Comparison of ENCODE assay signal across 22 cellular contexts in the genomic region with DNA sequence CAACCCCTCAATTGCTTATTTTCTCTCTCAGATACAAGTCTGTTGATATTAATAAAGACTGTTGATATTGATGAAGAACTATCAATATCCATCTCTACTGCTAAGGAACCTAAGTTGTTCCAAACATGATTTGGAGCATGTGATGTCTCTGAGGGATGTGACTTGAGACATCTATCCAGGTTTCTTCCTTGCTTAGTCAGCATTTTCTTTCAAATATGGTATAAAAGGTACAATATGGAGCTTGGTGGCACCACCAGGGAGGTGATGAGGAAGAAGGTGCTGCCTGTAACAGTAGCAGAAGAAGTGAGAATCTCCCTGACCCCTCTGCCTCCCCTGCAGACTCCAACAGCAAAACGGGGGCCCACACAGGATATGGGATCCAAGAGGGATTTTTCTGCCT.
DNase-seq lines count a peak whose midpoint lies in the region; ATAC-seq and TF ChIP-seq lines count a peak whose summit lies in the region.
"Had no signal": no experiment of that assay in that cellular context is flagged by ENCODE, and none has a peak within 500 bp of the region (broad histone marks: within the 10 kb centered on the region; RNA-seq: fewer than 3 reads in every experiment).

No MANE protein-coding gene starts in this region.

- no peaks in the 10 kb centered on the region for H3K27me3 ChIP-seq in CD4-positive, alpha-beta memory T cell (ENCODE audit: insufficient read depth, low read length)
- H3K27me3 ChIP-seq in hepatocyte = no peaks in the 10 kb centered on the region
- H3K27me3 ChIP-seq: esophagus squamous epithelium, gastrocnemius medialis, SJCRH30 had no signal

- H3K27ac ChIP-seq in CD4-positive, alpha-beta memory T cell (ENCODE audit: low read depth, low read length) = peak overlapping the region; percentile 40
- H3K27ac ChIP-seq in hepatocyte = no peak overlapping the region
- H3K27ac ChIP-seq: coronary artery, esophagus squamous epithelium, gastrocnemius medialis, HL-60, SJCRH30, thoracic aorta had no signal

- H2AFZ ChIP-seq in hepatocyte = no peak overlapping the region

- H4K20me1 ChIP-seq in hepatocyte (ENCODE audit: insufficient read depth, poor library complexity, severe bottlenecking) = no peaks in the 10 kb centered on the region

- peaks cover 2% of the 10 kb centered on the region for H3K36me3 Mint-ChIP-seq in activated CD8-positive, alpha-beta memory T cell treated with anti-CD3 and anti-CD28 coated beads, Interleukin-2, amount 10 ng/mL, durations not matched to agents 7 days and 5 days
- no peaks in the 10 kb centered on the region for H3K36me3 Mint-ChIP-seq in CD4-positive, alpha-beta memory T cell
- peaks cover 2% of the 10 kb centered on the region for H3K36me3 Mint-ChIP-seq in activated T-helper 1 cell treated with anti-CD3 and anti-CD28 coated beads, Interleukin-12 subunit alpha, Interleukin-12 subunit beta, Interleukin-2, Interleukin-4 antibody, amounts not matched to agents 30 ng/mL and 10 ng/mL and 1 ng/mL, durations not matched to agents 14 hours and 24 hours and 36 hours (ENCODE audit: low read depth)
- no peaks in the 10 kb centered on the region for H3K36me3 Mint-ChIP-seq in immature natural killer cell
- H3K36me3 Mint-ChIP-seq: stimulated activated memory B cell treated with anti-CD40 and anti-IgM and Interleukin-4, amounts not matched to agents 10 μg/mL and 1 μg/mL and 100 μg/mL, for 72 hours had no signal

- peaks cover 71% of the 10 kb centered on the region for H3K4me1 ChIP-seq in CD4-positive, alpha-beta memory T cell (ENCODE audit: insufficient read depth, low read length)
- H3K4me1 ChIP-seq in hepatocyte (ENCODE audit: insufficient read depth) = no peaks in the 10 kb centered on the region
- H3K4me1 ChIP-seq: esophagus squamous epithelium, gastrocnemius medialis, SJCRH30 had no signal

- H3K4me3 ChIP-seq in CD4-positive, alpha-beta memory T cell (ENCODE audit: low read length in 2 of 2) = peak overlapping the region in 1 of 2 donors; percentile 44
- H3K4me3 ChIP-seq in hepatocyte = no peak overlapping the region
- H3K4me3 ChIP-seq: coronary artery, gastrocnemius medialis, SJCRH30, smooth muscle cell, thoracic aorta had no signal

- CTCF ChIA-PET in activated CD8-positive, alpha-beta memory T cell treated with anti-CD3 and anti-CD28 coated beads, Interleukin-2, amount 10 ng/mL, durations not matched to agents 7 days and 5 days (lab: Charles Lee) = interaction anchor here (0.7 to 1.3 kb wide), 4 partner anchors 12 to 183 kb away, joined by 3 to 4 read pairs (median 3); no protein-coding TSS in a partner anchor
- CTCF ChIA-PET in CD4-positive, alpha-beta memory T cell (lab: Charles Lee; ENCODE audit: partially characterized antibody) = interaction anchor here (0.7 to 8.7 kb wide), 14 partner anchors 9 to 330 kb away, joined by 3 to 109 read pairs (median 5); no protein-coding TSS in a partner anchor

- H3K4me3 Mint-ChIP-seq in activated CD8-positive, alpha-beta memory T cell treated with anti-CD3 and anti-CD28 coated beads, Interleukin-2, amount 10 ng/mL, durations not matched to agents 7 days and 5 days = peak overlapping the region; percentile 48
- peak overlapping the region; percentile 82 to 90 (median 84) for H3K4me3 Mint-ChIP-seq in CD4-positive, alpha-beta memory T cell
- H3K4me3 Mint-ChIP-seq in activated T-helper 1 cell treated with anti-CD3 and anti-CD28 coated beads, Interleukin-12 subunit alpha, Interleukin-12 subunit beta, Interleukin-2, Interleukin-4 antibody, amounts not matched to agents 30 ng/mL and 10 ng/mL and 1 ng/mL, durations not matched to agents 14 hours and 24 hours and 36 hours = peak overlapping the region; percentile 69
- H3K4me3 Mint-ChIP-seq in immature natural killer cell = peak overlapping the region; percentile 66 to 85 (median 82)
- H3K4me3 Mint-ChIP-seq: stimulated activated memory B cell treated with anti-CD40 and anti-IgM and Interleukin-4, amounts not matched to agents 10 μg/mL and 1 μg/mL and 100 μg/mL, for 72 hours had no signal

- intact Hi-C loops in CD4-positive, alpha-beta memory T cell (cut with micrococcal nuclease) = loop anchor here (5.0 to 10.0 kb wide), 4 partner anchors 113 to 564 kb away; no protein-coding TSS in a partner anchor
- intact Hi-C loops in activated T-helper 1 cell treated with anti-CD3 and anti-CD28 coated beads, Interleukin-12 subunit alpha, Interleukin-12 subunit beta, Interleukin-2, Interleukin-4 antibody, amounts not matched to agents 30 ng/mL and 10 ng/mL and 1 ng/mL, durations not matched to agents 14 hours and 24 hours and 36 hours (cut with micrococcal nuclease) = loop anchor here (5.0 kb wide), 1 partner anchor 1311 kb away; no protein-coding TSS in a partner anchor

- DNase-seq in activated CD8-positive, alpha-beta memory T cell treated with anti-CD3 and anti-CD28 coated beads, Interleukin-2, amount 10 ng/mL, durations not matched to agents 7 days and 5 days = no peak
- DNase-seq in activated CD8-positive, alpha-beta memory T cell treated with anti-CD3 and anti-CD28 coated beads for 24 hours = no peak
- no peak for DNase-seq in CD4-positive, alpha-beta memory T cell
- DNase-seq in activated T-helper 1 cell treated with anti-CD3 and anti-CD28 coated beads, Interleukin-12 subunit alpha, Interleukin-12 subunit beta, Interleukin-2, Interleukin-4 antibody, amounts not matched to agents 30 ng/mL and 10 ng/mL and 1 ng/mL, durations not matched to agents 14 hours and 24 hours and 36 hours (ENCODE audit: low spot score) = no peak
- DNase-seq in immature natural killer cell (no peak), hepatocyte (ENCODE audit: low spot score) (no peak), NCI-H2227 (lab: John Stamatoyannopoulos, UW; ENCODE audit: unreplicated experiment) (no peak), NCI-H1417 treated with DMSO at 0.1 percent for 48 hours (lab: John Stamatoyannopoulos, UW) (no peak)
- DNase-seq: esophagus squamous epithelium, gastrocnemius medialis, hippocampal formation, NCI-H1092 treated with DMSO at 0.1 percent for 48 hours, NCI-H1930, NCI-H2227 treated with DMSO at 0.1 percent for 48 hours, NCI-H69, SJCRH30 had no signal

- POLR2A ChIA-PET in CD4-positive, alpha-beta memory T cell (lab: Charles Lee; ENCODE audit: partially characterized antibody) = interaction anchor here (0.7 to 9.0 kb wide), 15 partner anchors 9 to 375 kb away, joined by 3 to 146 read pairs (median 4); a partner anchor contains a TSS

- 0% methylated on average over 1 of the region's 1 CpG for WGBS in hepatocyte (ENCODE audit: low lambda C conversion rate, missing lambda C conversion rate)

- no peaks in the 10 kb centered on the region for H3K79me2 ChIP-seq in hepatocyte

- H3K9me2 ChIP-seq in hepatocyte (replicated peaks; ENCODE audit: insufficient read depth) = no peaks in the 10 kb centered on the region

- peaks cover 67% of the 10 kb centered on the region for H3K4me1 Mint-ChIP-seq in activated CD8-positive, alpha-beta memory T cell treated with anti-CD3 and anti-CD28 coated beads, Interleukin-2, amount 10 ng/mL, durations not matched to agents 7 days and 5 days
- H3K4me1 Mint-ChIP-seq in CD4-positive, alpha-beta memory T cell = peaks cover 67 to 89% (median 79%) of the 10 kb centered on the region in 4 donors
- H3K4me1 Mint-ChIP-seq in activated T-helper 1 cell treated with anti-CD3 and anti-CD28 coated beads, Interleukin-12 subunit alpha, Interleukin-12 subunit beta, Interleukin-2, Interleukin-4 antibody, amounts not matched to agents 30 ng/mL and 10 ng/mL and 1 ng/mL, durations not matched to agents 14 hours and 24 hours and 36 hours (ENCODE audit: low read depth) = peaks cover 76% of the 10 kb centered on the region
- peaks cover 59 to 67% of the 10 kb centered on the region in 2 donors for H3K4me1 Mint-ChIP-seq in immature natural killer cell

- no peak for TF ChIP-seq CTCF in hepatocyte (IDR thresholded peaks at IDR 0.05; ENCODE audit: poor library complexity)

- H3K36me3 ChIP-seq in CD4-positive, alpha-beta memory T cell (ENCODE audit: insufficient read depth, low read length) = no peaks in the 10 kb centered on the region
- H3K36me3 ChIP-seq in hepatocyte (replicated peaks; ENCODE audit: insufficient read depth, low read depth) = no peaks in the 10 kb centered on the region
- H3K36me3 ChIP-seq: esophagus squamous epithelium, gastrocnemius medialis, SJCRH30, thoracic aorta had no signal

- no peak for ATAC-seq in activated CD8-positive, alpha-beta memory T cell treated with anti-CD3 and anti-CD28 coated beads, Interleukin-2, amount 10 ng/mL, durations not matched to agents 7 days and 5 days
- ATAC-seq: gastrocnemius medialis; left lobe of liver; stimulated activated memory B cell treated with anti-CD40 and anti-IgM and Interleukin-4, amounts not matched to agents 10 μg/mL and 1 μg/mL and 100 μg/mL, for 72 hours had no signal

- H3K4me2 ChIP-seq in hepatocyte = no peak overlapping the region
- H3K4me2 ChIP-seq: smooth muscle cell had no signal

- H3K9me3 ChIP-seq in CD4-positive, alpha-beta memory T cell (ENCODE audit: control insufficient read depth in 1 of 2, low read length in 2 of 2) = no peaks in the 10 kb centered on the region
- H3K9me3 ChIP-seq in hepatocyte (ENCODE audit: low read depth) = no peaks in the 10 kb centered on the region
- H3K9me3 ChIP-seq: esophagus squamous epithelium, gastrocnemius medialis, SJCRH30, thoracic aorta had no signal

- peaks cover 47% of the 10 kb centered on the region for H3K27me3 Mint-ChIP-seq in activated CD8-positive, alpha-beta memory T cell treated with anti-CD3 and anti-CD28 coated beads, Interleukin-2, amount 10 ng/mL, durations not matched to agents 7 days and 5 days
- H3K27me3 Mint-ChIP-seq in CD4-positive, alpha-beta memory T cell = peaks cover 0 to 2% of the 10 kb centered on the region in 2 donors
- peaks cover 9% of the 10 kb centered on the region for H3K27me3 Mint-ChIP-seq in activated T-helper 1 cell treated with anti-CD3 and anti-CD28 coated beads, Interleukin-12 subunit alpha, Interleukin-12 subunit beta, Interleukin-2, Interleukin-4 antibody, amounts not matched to agents 30 ng/mL and 10 ng/mL and 1 ng/mL, durations not matched to agents 14 hours and 24 hours and 36 hours (ENCODE audit: insufficient read depth)
- H3K27me3 Mint-ChIP-seq in immature natural killer cell (ENCODE audit: low read depth in 3 of 3) = peaks cover 4 to 9% (median 5%) of the 10 kb centered on the region in 3 donors

- no peaks in the 10 kb centered on the region for H3K9me3 Mint-ChIP-seq in activated CD8-positive, alpha-beta memory T cell treated with anti-CD3 and anti-CD28 coated beads, Interleukin-2, amount 10 ng/mL, durations not matched to agents 7 days and 5 days (ENCODE audit: low read depth)
- no peaks in the 10 kb centered on the region for H3K9me3 Mint-ChIP-seq in CD4-positive, alpha-beta memory T cell
- peaks cover 2% of the 10 kb centered on the region for H3K9me3 Mint-ChIP-seq in activated T-helper 1 cell treated with anti-CD3 and anti-CD28 coated beads, Interleukin-12 subunit alpha, Interleukin-12 subunit beta, Interleukin-2, Interleukin-4 antibody, amounts not matched to agents 30 ng/mL and 10 ng/mL and 1 ng/mL, durations not matched to agents 14 hours and 24 hours and 36 hours
- peaks cover 0 to 1% (median 0%) of the 10 kb centered on the region in 6 donors for H3K9me3 Mint-ChIP-seq in immature natural killer cell

- H3K27ac Mint-ChIP-seq in activated CD8-positive, alpha-beta memory T cell treated with anti-CD3 and anti-CD28 coated beads, Interleukin-2, amount 10 ng/mL, durations not matched to agents 7 days and 5 days = peak overlapping the region; percentile 83
- H3K27ac Mint-ChIP-seq in CD4-positive, alpha-beta memory T cell = peak overlapping the region; percentile 89 to 94 (median 91)
- H3K27ac Mint-ChIP-seq in activated T-helper 1 cell treated with anti-CD3 and anti-CD28 coated beads, Interleukin-12 subunit alpha, Interleukin-12 subunit beta, Interleukin-2, Interleukin-4 antibody, amounts not matched to agents 30 ng/mL and 10 ng/mL and 1 ng/mL, durations not matched to agents 14 hours and 24 hours and 36 hours = peak overlapping the region; percentile 84
- H3K27ac Mint-ChIP-seq in immature natural killer cell = peak overlapping the region; percentile 39 to 91 (median 82)
- H3K27ac Mint-ChIP-seq: stimulated activated memory B cell treated with anti-CD40 and anti-IgM and Interleukin-4, amounts not matched to agents 10 μg/mL and 1 μg/mL and 100 μg/mL, for 72 hours had no signal
